19 cellular contexts compared by ENCODE assay signal in the genomic region with DNA sequence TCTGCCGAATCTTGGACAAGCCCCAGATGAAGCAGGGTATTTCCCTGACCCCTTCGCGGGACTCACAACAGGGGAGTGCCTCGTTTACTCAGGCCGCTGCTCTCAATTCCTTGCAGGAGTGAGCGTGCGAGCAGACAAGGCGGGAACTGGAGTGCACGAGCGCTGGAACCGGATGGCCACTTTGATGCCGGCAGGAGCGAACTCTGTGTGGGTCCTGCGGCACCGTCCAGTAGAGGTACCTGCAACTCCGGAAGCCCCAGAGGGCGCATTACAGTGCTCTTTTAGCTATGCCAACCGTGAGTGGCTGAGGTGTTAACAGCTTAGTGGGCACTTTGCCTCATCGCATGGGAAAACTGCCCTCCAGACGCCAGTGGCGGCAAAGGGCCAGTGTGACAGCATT.
"Had no signal": no experiment of that assay in that cellular context is flagged by ENCODE, and none has a peak within 500 bp of the region (broad histone marks: within the 10 kb centered on the region; RNA-seq: fewer than 3 reads in every experiment).

No MANE protein-coding gene starts in this region.

- H3K4me1 Mint-ChIP-seq: naive thymus-derived CD8-positive, alpha-beta T cell; stimulated activated effector memory CD8-positive, alpha-beta T cell treated with anti-CD3 and anti-CD28 coated beads, Interleukin-12 subunit alpha, Interleukin-12 subunit beta, amount 100 ng/mL, for 72 hours had no signal

- FAIRE-seq: colon, endothelial cell of umbilical vein had no signal

- H3K36me3 Mint-ChIP-seq: naive thymus-derived CD8-positive, alpha-beta T cell; stimulated activated effector memory CD8-positive, alpha-beta T cell treated with anti-CD3 and anti-CD28 coated beads, Interleukin-12 subunit alpha, Interleukin-12 subunit beta, amount 100 ng/mL, for 72 hours had no signal

- H3K27ac ChIP-seq: foreskin keratinocyte, hepatocyte, suprapubic skin, tibial artery, upper lobe of left lung, vagina had no signal

- ATAC-seq: foreskin keratinocyte; mucosa of descending colon; naive thymus-derived CD8-positive, alpha-beta T cell; right cardiac atrium; stimulated activated effector memory CD8-positive, alpha-beta T cell treated with anti-CD3 and anti-CD28 coated beads, Interleukin-12 subunit alpha, Interleukin-12 subunit beta, amount 100 ng/mL, for 72 hours; stimulated activated naive CD8-positive, alpha-beta T cell treated with anti-CD3 and anti-CD28 coated beads, Interleukin-15, Interleukin-2, amounts not matched to agents 100 U/mL and 50 U/mL, for 24 hours had no signal

- H3K9me3 ChIP-seq: mucosa of descending colon, suprapubic skin, tibial artery, upper lobe of left lung, vagina had no signal

- H3K4me2 ChIP-seq: hepatocyte, smooth muscle cell had no signal

- H3K9me3 Mint-ChIP-seq: dendritic cell treated with granulocyte-macrophage colony-stimulating factor and Interleukin-4, amounts not matched to agents 40 ng/mL and 50 ng/mL, for 4 days had no signal

- H3K4me3 ChIP-seq: hepatocyte, mucosa of descending colon, smooth muscle cell, suprapubic skin, tibial artery, upper lobe of left lung, vagina had no signal

- H3K79me2 ChIP-seq: hepatocyte had no signal

- H3K4me3 Mint-ChIP-seq: dendritic cell treated with granulocyte-macrophage colony-stimulating factor and Interleukin-4, amounts not matched to agents 40 ng/mL and 50 ng/mL, for 4 days; naive thymus-derived CD8-positive, alpha-beta T cell; stimulated activated effector memory CD8-positive, alpha-beta T cell treated with anti-CD3 and anti-CD28 coated beads, Interleukin-12 subunit alpha, Interleukin-12 subunit beta, amount 100 ng/mL, for 72 hours had no signal

- H3K27me3 ChIP-seq: foreskin keratinocyte, hepatocyte, suprapubic skin, tibial artery, upper lobe of left lung, vagina had no signal

- H2AFZ ChIP-seq: hepatocyte had no signal

- DNase-seq: erythroblast; foreskin keratinocyte; kidney glomerular epithelial cell; naive thymus-derived CD8-positive, alpha-beta T cell; right cardiac atrium; stimulated activated CD4-positive, alpha-beta T cell treated with anti-CD3 and anti-CD28 coated beads, Interleukin-4, amount 100 ng/mL, for 1 hour; stimulated activated CD8-positive, alpha-beta memory T cell treated with anti-CD3 and anti-CD28 coated beads, Interleukin-4, amount 100 ng/mL, for 48 hours; stimulated activated naive CD8-positive, alpha-beta T cell treated with anti-CD3 and anti-CD28 coated beads, Interleukin-15, Interleukin-2, amounts not matched to agents 100 U/mL and 50 U/mL, for 24 hours; tibial artery had no signal

- H3K36me3 ChIP-seq: suprapubic skin, tibial artery, upper lobe of left lung, vagina had no signal

- H3K27ac Mint-ChIP-seq: dendritic cell treated with granulocyte-macrophage colony-stimulating factor and Interleukin-4, amounts not matched to agents 40 ng/mL and 50 ng/mL, for 4 days; naive thymus-derived CD8-positive, alpha-beta T cell; stimulated activated effector memory CD8-positive, alpha-beta T cell treated with anti-CD3 and anti-CD28 coated beads, Interleukin-12 subunit alpha, Interleukin-12 subunit beta, amount 100 ng/mL, for 72 hours had no signal

- H3K4me1 ChIP-seq: foreskin keratinocyte, suprapubic skin, tibial artery, upper lobe of left lung, vagina had no signal

- H3K27me3 Mint-ChIP-seq: dendritic cell treated with granulocyte-macrophage colony-stimulating factor and Interleukin-4, amounts not matched to agents 40 ng/mL and 50 ng/mL, for 4 days; naive thymus-derived CD8-positive, alpha-beta T cell had no signal
